Comparison of ENCODE assay signal across 19 cellular contexts in the genomic region with DNA sequence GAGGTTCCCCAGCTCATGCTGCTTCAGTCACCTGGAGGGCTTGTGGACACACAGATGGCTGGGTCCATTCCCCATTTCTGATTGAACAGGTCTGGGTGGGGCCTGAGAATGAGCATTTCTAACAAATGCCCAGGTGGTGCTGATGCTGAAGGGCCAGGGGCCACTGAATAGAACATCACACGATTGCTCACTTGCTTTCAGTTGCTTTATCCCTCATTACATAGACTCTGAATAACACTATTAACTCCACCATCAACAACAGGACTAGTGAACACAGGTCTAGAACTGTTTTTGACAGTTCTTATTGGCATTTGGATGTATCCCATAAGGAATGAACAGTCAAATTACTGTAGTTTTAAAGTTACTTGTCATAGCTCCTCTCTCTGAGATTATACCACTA. TPM values are rescaled to one million over a fixed set of nuclear protein-coding genes. Genes with fewer than 3 reads are reported as not detected.
DNase-seq lines count a peak whose midpoint lies in the region; ATAC-seq, FAIRE-seq and TF ChIP-seq lines count a peak whose summit lies in the region.
"Had no signal": no experiment of that assay in that cellular context is flagged by ENCODE, and none has a peak within 500 bp of the region (broad histone marks: within the 10 kb centered on the region; RNA-seq: fewer than 3 reads in every experiment).

No MANE protein-coding gene starts in this region.

- RAD21 ChIA-PET in GM12878 (lab: Charles Lee; ENCODE audit: unreplicated experiment), result interaction anchor here (1.4 to 1.6 kb wide), 2 partner anchors 9 to 11 kb away, joined by 4 read pairs; no protein-coding TSS in a partner anchor

- peak overlapping the region; percentile 56 for H3K27ac Mint-ChIP-seq in activated CD4-positive, alpha-beta memory T cell treated with anti-CD3 and anti-CD28 coated beads for 36 hours
- H3K27ac Mint-ChIP-seq in activated CD4-positive, alpha-beta memory T cell treated with anti-CD3 and anti-CD28 coated beads, Interleukin-2, amount 10 ng/mL, durations not matched to agents 7 days and 5 days, result no peak overlapping the region
- peak overlapping the region; percentile 55 for H3K27ac Mint-ChIP-seq in CD4-positive, alpha-beta T cell
- peak overlapping the region; percentile 63 to 82 for H3K27ac Mint-ChIP-seq in natural killer cell treated with Interleukin-12 subunit alpha and Interleukin-12 subunit beta and Interleukin-15 and Interleukin-18, amount 100 ng/mL, for 72 hours

- no peaks in the 10 kb centered on the region for H3K27me3 ChIP-seq in CD4-positive, alpha-beta T cell (ENCODE audit: control insufficient read depth, insufficient read depth, low read length)
- no peaks in the 10 kb centered on the region for H3K27me3 ChIP-seq in GM12878 (replicated peaks in 1 of 2; ENCODE audit: control insufficient read depth in 2 of 2, insufficient read depth in 2 of 2, low read length in 1 of 2)
- H3K27me3 ChIP-seq in brain microvascular endothelial cell (replicated peaks), result no peaks in the 10 kb centered on the region
- H3K27me3 ChIP-seq: BLaER1 had no signal

- intact Hi-C loops in activated CD4-positive, alpha-beta memory T cell treated with anti-CD3 and anti-CD28 coated beads for 36 hours (cut with micrococcal nuclease), result loop anchor here (2.0 kb wide), 1 partner anchor 59 kb away; no protein-coding TSS in a partner anchor
- intact Hi-C loops in CD4-positive, alpha-beta T cell (cut with DNase I, micrococcal nuclease), result no loop called here
- intact Hi-C loops in GM12878 (cut with micrococcal nuclease; ENCODE audit: unreplicated experiment), result no loop called here

- in situ Hi-C loops in GM12878 (cut with MboI), result no loop called here
- in situ Hi-C loops in brain microvascular endothelial cell (cut with HindIII; ENCODE audit: low pct_ligation_motif_present, low sequenced_read_pairs), result no loop called here

- peaks cover 79% of the 10 kb centered on the region for H3K4me1 Mint-ChIP-seq in activated CD4-positive, alpha-beta memory T cell treated with anti-CD3 and anti-CD28 coated beads for 36 hours (ENCODE audit: low read depth)
- peaks cover 69% of the 10 kb centered on the region for H3K4me1 Mint-ChIP-seq in activated CD4-positive, alpha-beta memory T cell treated with anti-CD3 and anti-CD28 coated beads, Interleukin-2, amount 10 ng/mL, durations not matched to agents 7 days and 5 days
- peaks cover 93% of the 10 kb centered on the region for H3K4me1 Mint-ChIP-seq in CD4-positive, alpha-beta T cell (ENCODE audit: low read depth)
- H3K4me1 Mint-ChIP-seq in natural killer cell treated with Interleukin-12 subunit alpha and Interleukin-12 subunit beta and Interleukin-15 and Interleukin-18, amount 100 ng/mL, for 72 hours (ENCODE audit: low read depth in 2 of 2), result peaks cover 62 to 73% of the 10 kb centered on the region in 2 donors

- no peak overlapping the region for H3K27ac ChIP-seq in CD4-positive, alpha-beta T cell (ENCODE audit: low read depth, low read length)
- H3K27ac ChIP-seq in GM12878 (ENCODE audit: control insufficient read depth, insufficient read depth), result no peak overlapping the region
- no peak overlapping the region for H3K27ac ChIP-seq in brain microvascular endothelial cell
- H3K27ac ChIP-seq: A549, BLaER1, thoracic aorta had no signal

- no peak for TF ChIP-seq RAD21 in GM12878 (IDR thresholded peaks at IDR 0.05; ENCODE audit: insufficient read depth, low read depth, low read length)

- peaks cover 10% of the 10 kb centered on the region for H3K4me1 ChIP-seq in GM12878 (ENCODE audit: control insufficient read depth, insufficient read depth, low read length)

- SMC1A ChIA-PET in GM12878 (lab: Charles Lee; ENCODE audit: uncharacterized antibody, unreplicated experiment), result interaction anchor here (1.0 to 1.6 kb wide), 2 partner anchors 9 to 11 kb away, joined by 3 to 6 read pairs; no protein-coding TSS in a partner anchor

- peak; percentile 62 for FAIRE-seq in GM12878 (lab: Jason Lieb, UNC)
- FAIRE-seq: A549 had no signal

- WGBS in GM12878 (ENCODE audit: insufficient coverage, insufficient replicate concordance, low lambda C conversion rate, missing lambda C conversion rate), result 54% methylated on average over 1 of the region's 1 CpG

- H3K4me3 Mint-ChIP-seq in activated CD4-positive, alpha-beta memory T cell treated with anti-CD3 and anti-CD28 coated beads for 36 hours, result no peak overlapping the region
- no peak overlapping the region for H3K4me3 Mint-ChIP-seq in activated CD4-positive, alpha-beta memory T cell treated with anti-CD3 and anti-CD28 coated beads, Interleukin-2, amount 10 ng/mL, durations not matched to agents 7 days and 5 days
- no peak overlapping the region for H3K4me3 Mint-ChIP-seq in CD4-positive, alpha-beta T cell
- no peak overlapping the region for H3K4me3 Mint-ChIP-seq in natural killer cell treated with Interleukin-12 subunit alpha and Interleukin-12 subunit beta and Interleukin-15 and Interleukin-18, amount 100 ng/mL, for 72 hours
- H3K4me3 Mint-ChIP-seq: activated B cell treated with CpG ODN at 0.5 μM for 24 hours had no signal

- H3K36me3 ChIP-seq in GM12878 (ENCODE audit: control insufficient read depth in 2 of 2, insufficient read depth in 2 of 2, low read length in 1 of 2), result no peaks in the 10 kb centered on the region
- H3K36me3 ChIP-seq in brain microvascular endothelial cell (replicated peaks), result no peaks in the 10 kb centered on the region
- H3K36me3 ChIP-seq: thoracic aorta had no signal

- peaks cover 94% of the 10 kb centered on the region for H3K79me2 ChIP-seq in GM12878 (ENCODE audit: control insufficient read depth, insufficient read depth, low read length)

- CTCF ChIA-PET in activated CD4-positive, alpha-beta memory T cell treated with anti-CD3 and anti-CD28 coated beads for 36 hours (lab: Charles Lee), result no interaction called here
- CTCF ChIA-PET in activated CD4-positive, alpha-beta memory T cell treated with anti-CD3 and anti-CD28 coated beads, Interleukin-2, amount 10 ng/mL, durations not matched to agents 7 days and 5 days (lab: Charles Lee), result interaction anchor here (0.8 to 1.2 kb wide), 2 partner anchors 10 to 11 kb away, joined by 4 read pairs; no protein-coding TSS in a partner anchor
- CTCF ChIA-PET in CD4-positive, alpha-beta T cell (lab: Charles Lee), result interaction anchor here (1.5 kb wide), 1 partner anchor 10 kb away, joined by 4 read pairs; no protein-coding TSS in a partner anchor
- CTCF ChIA-PET in GM12878 (lab: Yijun Ruan, JAX), result interaction anchor here (0.6 to 1.2 kb wide), 2 partner anchors 10 to 22 kb away, joined by 3 read pairs; no protein-coding TSS in a partner anchor

- H3K36me3 Mint-ChIP-seq in activated CD4-positive, alpha-beta memory T cell treated with anti-CD3 and anti-CD28 coated beads for 36 hours, result peaks cover 8% of the 10 kb centered on the region
- peaks cover 31% of the 10 kb centered on the region for H3K36me3 Mint-ChIP-seq in activated CD4-positive, alpha-beta memory T cell treated with anti-CD3 and anti-CD28 coated beads, Interleukin-2, amount 10 ng/mL, durations not matched to agents 7 days and 5 days (ENCODE audit: low read depth)
- H3K36me3 Mint-ChIP-seq in CD4-positive, alpha-beta T cell (ENCODE audit: low read depth), result peaks cover 27% of the 10 kb centered on the region
- peaks cover 8% of the 10 kb centered on the region for H3K36me3 Mint-ChIP-seq in natural killer cell treated with Interleukin-12 subunit alpha and Interleukin-12 subunit beta and Interleukin-15 and Interleukin-18, amount 100 ng/mL, for 72 hours

- no peak for ATAC-seq in CD4-positive, alpha-beta T cell (ENCODE audit: poor library complexity)
- ATAC-seq in GM12878 (no peak), GM19395 (IDR thresholded peaks at IDR 0.05; ENCODE audit: unreplicated experiment) (no peak)
- ATAC-seq in natural killer cell treated with Interleukin-12 subunit alpha and Interleukin-12 subunit beta and Interleukin-15 and Interleukin-18, amount 100 ng/mL, for 72 hours, result no peak
- ATAC-seq: A549 had no signal

- no peaks in the 10 kb centered on the region for H3K27me3 Mint-ChIP-seq in activated CD4-positive, alpha-beta memory T cell treated with anti-CD3 and anti-CD28 coated beads for 36 hours
- H3K27me3 Mint-ChIP-seq in activated CD4-positive, alpha-beta memory T cell treated with anti-CD3 and anti-CD28 coated beads, Interleukin-2, amount 10 ng/mL, durations not matched to agents 7 days and 5 days, result no peaks in the 10 kb centered on the region
- H3K27me3 Mint-ChIP-seq in CD4-positive, alpha-beta T cell, result no peaks in the 10 kb centered on the region
- no peaks in the 10 kb centered on the region for H3K27me3 Mint-ChIP-seq in natural killer cell treated with Interleukin-12 subunit alpha and Interleukin-12 subunit beta and Interleukin-15 and Interleukin-18, amount 100 ng/mL, for 72 hours
- H3K27me3 Mint-ChIP-seq: activated B cell treated with CpG ODN at 0.5 μM for 24 hours had no signal

- no peak for TF ChIP-seq POLR2A in GM12878 (IDR thresholded peaks at IDR 0.05; ENCODE audit: low read depth, low read length)

- no peak for TF ChIP-seq CTCF in CD4-positive, alpha-beta T cell (IDR thresholded peaks at IDR 0.05)
- TF ChIP-seq CTCF in GM12878 (IDR thresholded peaks at IDR 0.05 in 2 of 3, conservative IDR thresholded peaks at IDR 0.05 in 1 of 3; ENCODE audit: control insufficient read depth in 2 of 3, extremely low read depth in 1 of 3, insufficient read depth in 1 of 3, low read depth in 3 of 3, low read length in 3 of 3), result no peak
- TF ChIP-seq CTCF in brain microvascular endothelial cell (IDR thresholded peaks at IDR 0.05; ENCODE audit: low read depth, low read length, missing control alignments), result no peak

- no peak overlapping the region for H3K4me2 ChIP-seq in GM12878 (ENCODE audit: control insufficient read depth, insufficient read depth)
- H3K4me2 ChIP-seq: A549 had no signal

- H3K9me3 Mint-ChIP-seq in activated CD4-positive, alpha-beta memory T cell treated with anti-CD3 and anti-CD28 coated beads for 36 hours, result no peaks in the 10 kb centered on the region
- peaks cover 4% of the 10 kb centered on the region for H3K9me3 Mint-ChIP-seq in activated CD4-positive, alpha-beta memory T cell treated with anti-CD3 and anti-CD28 coated beads, Interleukin-2, amount 10 ng/mL, durations not matched to agents 7 days and 5 days
- H3K9me3 Mint-ChIP-seq in CD4-positive, alpha-beta T cell, result no peaks in the 10 kb centered on the region
- no peaks in the 10 kb centered on the region for H3K9me3 Mint-ChIP-seq in natural killer cell treated with Interleukin-12 subunit alpha and Interleukin-12 subunit beta and Interleukin-15 and Interleukin-18, amount 100 ng/mL, for 72 hours
- H3K9me3 Mint-ChIP-seq: activated B cell treated with CpG ODN at 0.5 μM for 24 hours had no signal

- no peaks in the 10 kb centered on the region; the same call in 1 of the 2 replicates for H4K20me1 ChIP-seq in GM12878 (ENCODE audit: control insufficient read depth, insufficient read depth)

- POLR2A ChIA-PET in activated CD4-positive, alpha-beta memory T cell treated with anti-CD3 and anti-CD28 coated beads for 36 hours (lab: Charles Lee), result interaction anchor here (1.1 to 1.6 kb wide), 3 partner anchors 12 to 59 kb away, joined by 3 to 4 read pairs (median 4); a partner anchor contains a TSS
- POLR2A ChIA-PET in activated CD4-positive, alpha-beta memory T cell treated with anti-CD3 and anti-CD28 coated beads, Interleukin-2, amount 10 ng/mL, durations not matched to agents 7 days and 5 days (lab: Charles Lee), result interaction anchor here (0.6 to 3.0 kb wide), 2 partner anchors 10 to 49 kb away, joined by 3 to 16 read pairs; a partner anchor contains a TSS
- POLR2A ChIA-PET in CD4-positive, alpha-beta T cell (lab: Charles Lee), result interaction anchor here (0.7 to 2.0 kb wide), 2 partner anchors 11 to 13 kb away, joined by 3 to 12 read pairs; a partner anchor contains a TSS
- POLR2A ChIA-PET in GM12878 (lab: Charles Lee), result interaction anchor here (2.6 kb wide), 1 partner anchor 10 kb away, joined by 10 read pairs; no protein-coding TSS in a partner anchor

- no peaks in the 10 kb centered on the region for H3K9me3 ChIP-seq in CD4-positive, alpha-beta T cell (ENCODE audit: control insufficient read depth, low read length)
- H3K9me3 ChIP-seq in GM12878 (replicated peaks; ENCODE audit: control insufficient read depth, insufficient read depth, low read length), result peaks cover 3% of the 10 kb centered on the region; the same call in 1 of the 3 replicates
- H3K9me3 ChIP-seq: A549, mucosa of descending colon, thoracic aorta had no signal

- no peak overlapping the region for H2AFZ ChIP-seq in GM12878 (ENCODE audit: control insufficient read depth, low read depth, low read length)

- H3K4me3 ChIP-seq in GM12878, result no peak overlapping the region
- no peak overlapping the region for H3K4me3 ChIP-seq in brain microvascular endothelial cell (ENCODE audit: low read depth, low read length)
- H3K4me3 ChIP-seq: A549, BLaER1, mucosa of descending colon, thoracic aorta had no signal

- BruUV-seq in GM12878 (replicated peaks; lab: Mats Ljungman, UMichigan), result no TSS peak

- TF ChIP-seq EP300 in GM12878 (IDR thresholded peaks at IDR 0.05; ENCODE audit: borderline replicate concordance in 1 of 2, control insufficient read depth in 1 of 2, low read depth in 2 of 2, low read length in 2 of 2), result no peak

- no peak overlapping the region for H3K9ac ChIP-seq in GM12878 (ENCODE audit: control insufficient read depth, insufficient read depth, low read length)
- H3K9ac ChIP-seq: BLaER1 had no signal

- peak; percentile 31 for DNase-seq in activated CD4-positive, alpha-beta memory T cell treated with anti-CD3 and anti-CD28 coated beads for 36 hours
- DNase-seq in activated CD4-positive, alpha-beta memory T cell treated with anti-CD3 and anti-CD28 coated beads, Interleukin-2, amount 10 ng/mL, durations not matched to agents 7 days and 5 days, result no peak
- DNase-seq in CD4-positive, alpha-beta T cell, result no peak
- no peak for DNase-seq in GM12878 (ENCODE audit: low read depth, low spot score)
- no peak for DNase-seq in natural killer cell treated with Interleukin-12 subunit alpha and Interleukin-12 subunit beta and Interleukin-15 and Interleukin-18, amount 100 ng/mL, for 72 hours (ENCODE audit: low spot score)
- no peak for DNase-seq in cerebellar nuclear complex (lab: John Stamatoyannopoulos, UW)
- DNase-seq in brain microvascular endothelial cell, result no peak
- DNase-seq: activated B cell treated with CpG ODN at 0.5 μM for 24 hours; activated naive CD4-positive, alpha-beta T cell treated with Interleukin-2 at 50 U/mL for 16 hours; DMS 273 treated with DMSO at 0.1 percent for 48 hours; NCI-H1105 treated with DMSO at 0.1 percent for 48 hours; NCI-H510A; retina; RPMI8226 had no signal

RNA-seq across cellular contexts. Expression of a gene that starts 12.1 kb away (rescaled TPM):
- total RNA-seq in activated CD4-positive, alpha-beta memory T cell treated with anti-CD3 and anti-CD28 coated beads for 36 hours, result 10 to 100 TPM; 46.1 to 50.5 TPM
- total RNA-seq in activated CD4-positive, alpha-beta memory T cell treated with anti-CD3 and anti-CD28 coated beads, Interleukin-2, amount 10 ng/mL, durations not matched to agents 7 days and 5 days, result 10 to 100 TPM; 76.0 to 76.5 TPM
- total RNA-seq in CD4-positive, alpha-beta T cell, result 100 to 1,000 TPM in 1 of 2 experiments, 10 to 100 TPM in 1; 98.1 to 101 TPM
- total RNA-seq in GM12878 (2013; cell fraction: nucleolus; rRNA removed), result 156 and 162 TPM in 2 replicates
- total RNA-seq in GM12878 (2014; rRNA removed) (31.0 and 40.9 TPM in 2 replicates), GM12878 (2014; rRNA removed; fragmentation: Illumina TruSeq; extraction: Trizol) (27.5 and 28.9 TPM in 2 replicates), GM12878 (2021) (34.4 and 39.6 TPM in 2 replicates)
- 12.1 TPM for polyA plus RNA-seq in GM12878 (2011; ENCODE audit: low read depth)
- polyA plus RNA-seq in GM12878 (2011; rRNA removed) (24.5 and 38.7 TPM in 2 replicates), GM12878 (2014; fragmentation: Illumina TruSeq; extraction: Trizol) (33.9 and 34.8 TPM in 2 replicates), GM12878 (2014; fragmentation: Nextera tagmentation; extraction: Ambion mirVana) (1 to 10 TPM; 1.1 to 2.5 TPM), GM12878 (2014; rRNA removed) (27.5 and 28.4 TPM in 2 replicates), GM12878 (2016; fragmentation: Nextera tagmentation; extraction: Ambion mirVana) (10 to 100 TPM in 1 of 2 experiments, 1 to 10 TPM in 1; 5.9 to 14.3 TPM)
- polyA plus RNA-seq in GM12878 (2011; cell fraction: cytosol; rRNA removed), result 28.0 and 29.3 TPM in 2 replicates
- polyA plus RNA-seq in GM12878 (2011; cell fraction: nucleus; rRNA removed), result 85.3 and 93.6 TPM in 2 replicates
- 15.4 and 19.3 TPM in 2 replicates for polyA plus RNA-seq in GM12878 (2012)
- 35.3 and 39.6 TPM in 2 replicates for polyA minus RNA-seq in GM12878 (2011; rRNA and poly(A)+ RNA removed)
- polyA minus RNA-seq in GM12878 (2011; cell fraction: cytosol; rRNA and poly(A)+ RNA removed), result 18.2 and 19.4 TPM in 2 replicates
- 28.7 and 56.4 TPM in 2 replicates for polyA minus RNA-seq in GM12878 (2011; cell fraction: nucleus; rRNA and poly(A)+ RNA removed)
- total RNA-seq in natural killer cell treated with Interleukin-12 subunit alpha and Interleukin-12 subunit beta and Interleukin-15 and Interleukin-18, amount 100 ng/mL, for 72 hours, result 100 to 1,000 TPM in 1 of 2 donors, 10 to 100 TPM in 1; 90.3 to 148 TPM
